Comparison of ENCODE assay signal across 1 cellular context in the genomic region with DNA sequence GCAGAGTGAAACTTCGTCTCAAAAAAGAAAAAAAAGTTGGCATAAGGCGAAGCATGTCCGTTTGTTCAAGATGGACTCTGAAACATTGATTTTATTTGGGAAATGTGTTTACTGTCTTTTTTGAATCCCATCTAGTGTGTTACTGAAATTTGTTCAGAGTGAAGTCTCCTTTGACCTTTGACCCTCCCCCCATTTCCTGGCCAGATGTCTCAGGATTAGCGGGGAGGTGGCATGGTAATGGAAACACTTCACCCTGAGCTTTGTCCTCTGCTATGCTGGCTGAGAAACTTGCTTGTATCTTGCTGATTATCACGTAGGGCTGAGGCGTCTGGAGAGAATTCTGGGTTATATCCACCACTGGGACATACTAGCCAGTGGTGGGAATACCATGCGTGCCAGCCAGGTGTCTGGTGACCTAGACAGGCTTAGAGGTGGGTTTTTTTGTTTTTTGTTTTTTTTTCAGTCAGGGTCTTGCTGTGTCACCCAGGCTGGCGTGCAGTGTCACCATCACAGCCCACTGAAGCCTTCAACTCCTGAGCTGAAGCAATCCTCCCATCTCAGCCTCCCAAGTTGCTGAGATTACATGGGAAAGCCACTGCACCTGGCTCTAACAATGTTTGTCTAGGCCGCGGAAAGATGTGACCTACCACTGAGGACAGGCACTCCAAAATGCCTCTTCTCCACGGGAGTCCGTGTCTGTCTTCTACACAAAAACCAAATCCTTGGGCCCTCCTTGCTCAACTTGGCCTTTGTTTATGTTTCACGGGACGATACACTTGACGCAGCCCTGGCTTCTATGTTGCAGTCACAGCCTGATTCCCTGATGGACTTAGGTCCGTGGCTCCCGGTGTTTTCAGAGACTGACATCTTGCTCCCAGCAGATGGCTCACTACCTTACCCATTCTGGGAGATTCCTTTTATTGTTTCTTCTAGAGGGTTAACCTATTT.
TF ChIP-seq lines count a peak whose summit lies in the region.

No MANE protein-coding gene starts in this region.

TF ChIP-seq in HepG2, 621 proteins besides CTCF, POLR2A, EP300 and RAD21 (continued from another document):
- TF ChIP-seq SOX6 (IDR thresholded peaks at IDR 0.05) = no peak
- TF ChIP-seq SOX6 (CRISPR knock-in tag; IDR thresholded peaks at IDR 0.05) = peak; percentile 9; the same call in 1 of the 2 replicates
- 0 out of 2 replicates have a peak, but pooled peaks have one; percentile 18 for TF ChIP-seq ZNF709 (CRISPR knock-in tag; IDR thresholded peaks at IDR 0.05)
- TF ChIP-seq, protein P1, sequence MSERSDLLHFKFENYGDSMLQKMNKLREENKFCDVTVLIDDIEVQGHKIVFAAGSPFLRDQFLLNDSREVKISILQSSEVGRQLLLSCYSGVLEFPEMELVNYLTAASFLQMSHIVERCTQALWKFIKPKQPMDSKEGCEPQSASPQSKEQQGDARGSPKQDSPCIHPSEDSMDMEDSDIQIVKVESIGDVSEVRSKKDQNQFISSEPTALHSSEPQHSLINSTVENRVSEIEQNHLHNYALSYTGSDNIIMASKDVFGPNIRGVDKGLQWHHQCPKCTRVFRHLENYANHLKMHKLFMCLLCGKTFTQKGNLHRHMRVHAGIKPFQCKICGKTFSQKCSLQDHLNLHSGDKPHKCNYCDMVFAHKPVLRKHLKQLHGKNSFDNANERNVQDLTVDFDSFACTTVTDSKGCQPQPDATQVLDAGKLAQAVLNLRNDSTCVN (CRISPR knock-in tag; IDR thresholded peaks at IDR 0.05; ENCODE audit: borderline replicate concordance) = peak; percentile 40; the same call in 1 of the 2 replicates
- TF ChIP-seq, protein P2, sequence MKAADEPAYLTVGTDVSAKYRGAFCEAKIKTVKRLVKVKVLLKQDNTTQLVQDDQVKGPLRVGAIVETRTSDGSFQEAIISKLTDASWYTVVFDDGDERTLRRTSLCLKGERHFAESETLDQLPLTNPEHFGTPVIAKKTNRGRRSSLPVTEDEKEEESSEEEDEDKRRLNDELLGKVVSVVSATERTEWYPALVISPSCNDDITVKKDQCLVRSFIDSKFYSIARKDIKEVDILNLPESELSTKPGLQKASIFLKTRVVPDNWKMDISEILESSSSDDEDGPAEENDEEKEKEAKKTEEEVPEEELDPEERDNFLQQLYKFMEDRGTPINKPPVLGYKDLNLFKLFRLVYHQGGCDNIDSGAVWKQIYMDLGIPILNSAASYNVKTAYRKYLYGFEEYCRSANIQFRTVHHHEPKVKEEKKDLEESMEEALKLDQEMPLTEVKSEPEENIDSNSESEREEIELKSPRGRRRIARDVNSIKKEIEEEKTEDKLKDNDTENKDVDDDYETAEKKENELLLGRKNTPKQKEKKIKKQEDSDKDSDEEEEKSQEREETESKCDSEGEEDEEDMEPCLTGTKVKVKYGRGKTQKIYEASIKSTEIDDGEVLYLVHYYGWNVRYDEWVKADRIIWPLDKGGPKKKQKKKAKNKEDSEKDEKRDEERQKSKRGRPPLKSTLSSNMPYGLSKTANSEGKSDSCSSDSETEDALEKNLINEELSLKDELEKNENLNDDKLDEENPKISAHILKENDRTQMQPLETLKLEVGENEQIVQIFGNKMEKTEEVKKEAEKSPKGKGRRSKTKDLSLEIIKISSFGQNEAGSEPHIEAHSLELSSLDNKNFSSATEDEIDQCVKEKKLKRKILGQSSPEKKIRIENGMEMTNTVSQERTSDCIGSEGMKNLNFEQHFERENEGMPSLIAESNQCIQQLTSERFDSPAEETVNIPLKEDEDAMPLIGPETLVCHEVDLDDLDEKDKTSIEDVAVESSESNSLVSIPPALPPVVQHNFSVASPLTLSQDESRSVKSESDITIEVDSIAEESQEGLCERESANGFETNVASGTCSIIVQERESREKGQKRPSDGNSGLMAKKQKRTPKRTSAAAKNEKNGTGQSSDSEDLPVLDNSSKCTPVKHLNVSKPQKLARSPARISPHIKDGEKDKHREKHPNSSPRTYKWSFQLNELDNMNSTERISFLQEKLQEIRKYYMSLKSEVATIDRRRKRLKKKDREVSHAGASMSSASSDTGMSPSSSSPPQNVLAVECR (CRISPR knock-in tag; IDR thresholded peaks at IDR 0.05; ENCODE audit: borderline replicate concordance) = 0 out of 2 replicates have a peak, but pooled peaks have one; percentile 20
- TF ChIP-seq, protein P3, sequence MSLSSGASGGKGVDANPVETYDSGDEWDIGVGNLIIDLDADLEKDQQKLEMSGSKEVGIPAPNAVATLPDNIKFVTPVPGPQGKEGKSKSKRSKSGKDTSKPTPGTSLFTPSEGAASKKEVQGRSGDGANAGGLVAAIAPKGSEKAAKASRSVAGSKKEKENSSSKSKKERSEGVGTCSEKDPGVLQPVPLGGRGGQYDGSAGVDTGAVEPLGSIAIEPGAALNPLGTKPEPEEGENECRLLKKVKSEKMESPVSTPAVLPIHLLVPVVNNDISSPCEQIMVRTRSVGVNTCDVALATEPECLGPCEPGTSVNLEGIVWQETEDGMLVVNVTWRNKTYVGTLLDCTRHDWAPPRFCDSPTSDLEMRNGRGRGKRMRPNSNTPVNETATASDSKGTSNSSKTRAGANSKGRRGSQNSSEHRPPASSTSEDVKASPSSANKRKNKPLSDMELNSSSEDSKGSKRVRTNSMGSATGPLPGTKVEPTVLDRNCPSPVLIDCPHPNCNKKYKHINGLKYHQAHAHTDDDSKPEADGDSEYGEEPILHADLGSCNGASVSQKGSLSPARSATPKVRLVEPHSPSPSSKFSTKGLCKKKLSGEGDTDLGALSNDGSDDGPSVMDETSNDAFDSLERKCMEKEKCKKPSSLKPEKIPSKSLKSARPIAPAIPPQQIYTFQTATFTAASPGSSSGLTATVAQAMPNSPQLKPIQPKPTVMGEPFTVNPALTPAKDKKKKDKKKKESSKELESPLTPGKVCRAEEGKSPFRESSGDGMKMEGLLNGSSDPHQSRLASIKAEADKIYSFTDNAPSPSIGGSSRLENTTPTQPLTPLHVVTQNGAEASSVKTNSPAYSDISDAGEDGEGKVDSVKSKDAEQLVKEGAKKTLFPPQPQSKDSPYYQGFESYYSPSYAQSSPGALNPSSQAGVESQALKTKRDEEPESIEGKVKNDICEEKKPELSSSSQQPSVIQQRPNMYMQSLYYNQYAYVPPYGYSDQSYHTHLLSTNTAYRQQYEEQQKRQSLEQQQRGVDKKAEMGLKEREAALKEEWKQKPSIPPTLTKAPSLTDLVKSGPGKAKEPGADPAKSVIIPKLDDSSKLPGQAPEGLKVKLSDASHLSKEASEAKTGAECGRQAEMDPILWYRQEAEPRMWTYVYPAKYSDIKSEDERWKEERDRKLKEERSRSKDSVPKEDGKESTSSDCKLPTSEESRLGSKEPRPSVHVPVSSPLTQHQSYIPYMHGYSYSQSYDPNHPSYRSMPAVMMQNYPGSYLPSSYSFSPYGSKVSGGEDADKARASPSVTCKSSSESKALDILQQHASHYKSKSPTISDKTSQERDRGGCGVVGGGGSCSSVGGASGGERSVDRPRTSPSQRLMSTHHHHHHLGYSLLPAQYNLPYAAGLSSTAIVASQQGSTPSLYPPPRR (CRISPR knock-in tag; IDR thresholded peaks at IDR 0.05; ENCODE audit: borderline replicate concordance) = 0 out of 2 replicates have a peak, but pooled peaks have one; percentile 36
- TF ChIP-seq ELF3 (CRISPR knock-in tag; IDR thresholded peaks at IDR 0.05) = peak; percentile 38; the same call in 1 of the 2 replicates
- TF ChIP-seq ZNF230 (CRISPR knock-in tag; IDR thresholded peaks at IDR 0.05) = 0 out of 2 replicates have a peak, but pooled peaks have one; percentile 11
- 0 out of 2 replicates have a peak, but pooled peaks have one; percentile 62 for TF ChIP-seq ZNF772 (CRISPR knock-in tag; IDR thresholded peaks at IDR 0.05)
- peak; percentile 35; the same call in 1 of the 2 replicates for TF ChIP-seq ZNF274 (CRISPR knock-in tag; IDR thresholded peaks at IDR 0.05)
- peak; percentile 34; the same call in 1 of the 2 replicates for TF ChIP-seq HOXA3 (CRISPR knock-in tag; IDR thresholded peaks at IDR 0.05)
- 0 out of 2 replicates have a peak, but pooled peaks have one; percentile 33 for TF ChIP-seq NCOA1 (CRISPR knock-in tag; IDR thresholded peaks at IDR 0.05)
- TF ChIP-seq, protein P4, sequence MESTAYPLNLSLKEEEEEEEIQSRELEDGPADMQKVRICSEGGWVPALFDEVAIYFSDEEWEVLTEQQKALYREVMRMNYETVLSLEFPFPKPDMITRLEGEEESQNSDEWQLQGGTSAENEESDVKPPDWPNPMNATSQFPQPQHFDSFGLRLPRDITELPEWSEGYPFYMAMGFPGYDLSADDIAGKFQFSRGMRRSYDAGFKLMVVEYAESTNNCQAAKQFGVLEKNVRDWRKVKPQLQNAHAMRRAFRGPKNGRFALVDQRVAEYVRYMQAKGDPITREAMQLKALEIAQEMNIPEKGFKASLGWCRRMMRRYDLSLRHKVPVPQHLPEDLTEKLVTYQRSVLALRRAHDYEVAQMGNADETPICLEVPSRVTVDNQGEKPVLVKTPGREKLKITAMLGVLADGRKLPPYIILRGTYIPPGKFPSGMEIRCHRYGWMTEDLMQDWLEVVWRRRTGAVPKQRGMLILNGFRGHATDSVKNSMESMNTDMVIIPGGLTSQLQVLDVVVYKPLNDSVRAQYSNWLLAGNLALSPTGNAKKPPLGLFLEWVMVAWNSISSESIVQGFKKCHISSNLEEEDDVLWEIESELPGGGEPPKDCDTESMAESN (CRISPR knock-in tag; conservative IDR thresholded peaks at IDR 0.05) = 0 out of 2 replicates have a peak, but pooled peaks have one; percentile 17
- TF ChIP-seq ZNF652 (CRISPR knock-in tag; IDR thresholded peaks at IDR 0.05; ENCODE audit: borderline replicate concordance, low read depth) = peak; percentile 76
- TF ChIP-seq ZNF614 (CRISPR knock-in tag; IDR thresholded peaks at IDR 0.05; ENCODE audit: borderline replicate concordance) = peak; percentile 21; the same call in 1 of the 2 replicates
